8 cellular contexts compared by ENCODE assay signal in the genomic region with DNA sequence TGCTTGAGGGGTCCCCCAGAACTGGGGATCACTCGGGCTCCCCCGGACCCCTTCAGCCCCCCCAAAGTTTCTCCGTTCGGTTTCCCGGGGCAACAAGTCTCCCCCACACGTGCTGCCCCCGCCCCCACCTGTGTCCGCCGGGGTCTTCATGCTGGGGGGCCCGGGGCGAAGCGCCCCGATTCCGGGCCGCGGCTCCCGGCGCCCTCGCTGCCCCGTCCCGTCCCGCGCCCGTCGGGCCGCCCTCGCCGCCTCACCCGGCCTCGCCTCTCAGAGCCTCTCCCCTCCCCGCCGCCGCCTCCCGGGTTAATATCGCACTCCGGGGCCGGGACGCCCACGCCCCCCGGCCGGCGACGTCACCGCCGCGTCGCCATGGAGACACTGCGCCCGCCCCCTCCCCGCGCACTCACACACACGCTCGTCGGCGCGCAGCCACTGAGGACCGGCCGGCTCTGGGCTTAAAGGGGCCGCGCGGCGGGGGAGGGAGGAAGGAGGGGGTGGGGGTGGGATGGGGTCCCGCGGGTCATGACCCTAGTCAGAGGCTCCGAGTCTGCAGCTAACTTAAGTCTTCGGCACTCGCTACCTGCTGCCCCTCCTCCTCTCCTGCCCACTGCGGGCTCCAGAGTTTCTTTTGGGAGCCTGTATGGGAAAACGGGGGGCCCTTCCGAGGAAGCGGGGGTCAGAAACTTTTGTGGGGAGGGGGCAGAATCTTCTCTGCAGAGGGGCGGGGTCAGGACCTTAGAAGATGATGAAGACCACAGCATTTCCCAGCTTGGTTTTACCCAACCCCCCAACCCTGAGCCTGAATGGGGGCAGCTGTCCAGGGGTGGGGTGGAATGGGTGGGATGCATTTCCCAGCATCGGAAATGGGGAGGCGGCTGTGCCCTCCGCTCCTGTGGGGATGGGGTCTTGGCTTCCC. TPM values are rescaled to one million over a fixed set of nuclear protein-coding genes. Genes with fewer than 3 reads are reported as not detected.
DNase-seq lines count a peak whose midpoint lies in the region; ATAC-seq and TF ChIP-seq lines count a peak whose summit lies in the region.

A gene (minus strand): TSS at position 279 of the 916 bp plus-strand sequence. CDS start 129 bp downstream, at position 150.

- H3K4me3 ChIP-seq in HEK293 (ENCODE audit: low read depth, low read length) (peak within 1 kb of the TSS; percentile 83), heart left ventricle (peak within 1 kb of the TSS; percentile 74 to 100 (median 94))

- no peaks in the 10 kb centered on the region for H3K9me3 Mint-ChIP-seq in type B pancreatic cell

- POLR2A ChIA-PET in HEK293 (lab: Yijun Ruan, JAX): interaction anchor here (0.6 to 2.3 kb wide), 5 partner anchors 9 to 24 kb away, joined by 4 to 15 read pairs (median 10); a partner anchor contains a TSS

- H3K27me3 Mint-ChIP-seq in type B pancreatic cell: no peaks in the 10 kb centered on the region

- peak; percentile 98 to 100 for TF ChIP-seq POLR2A in heart left ventricle (IDR thresholded peaks at IDR 0.05)

- peaks cover 3% of the 10 kb centered on the region for H3K36me3 Mint-ChIP-seq in type B pancreatic cell

- CTCF ChIA-PET in HEK293 (lab: Yijun Ruan, JAX): interaction anchor here (0.9 to 4.9 kb wide), 3 partner anchors 9 to 24 kb away, joined by 3 to 23 read pairs (median 14); no protein-coding TSS in a partner anchor

- peak within 1 kb of the TSS; percentile 90 for H3K4me3 Mint-ChIP-seq in type B pancreatic cell

- H3K4me1 ChIP-seq in HEK293 (ENCODE audit: control insufficient read depth, insufficient read depth, low read length) (peaks cover 34% of the 10 kb centered on the region), heart left ventricle (peaks cover 10 to 53% (median 39%) of the 10 kb centered on the region in 12 donors)

- no peaks in the 10 kb centered on the region for H3K9me3 ChIP-seq in HEK293 (ENCODE audit: control insufficient read depth, insufficient read depth, low read depth, low read length)
- H3K9me3 ChIP-seq in heart left ventricle: no peaks in the 10 kb centered on the region

- WGBS in adipose tissue, 3 donors: 0 to 1% (median 0%) methylated on average over 43 to 75 of the region's 75 CpGs
- WGBS in heart left ventricle, 4 donors: 0 to 1% (median 1%) methylated on average over 23 to 75 of the region's 75 CpGs

- peak; percentile 64 to 84 (median 80) for ATAC-seq in heart left ventricle

- intact Hi-C loops in heart left ventricle (cut with DNase I): loop anchor here in 5 of 10 donors (1.0 to 2.0 kb wide), 5 partner anchors 13 to 29 kb away; a partner anchor contains a TSS
- intact Hi-C loops in posterior vena cava (cut with DNase I): no loop called here

- TF ChIP-seq CTCF in HEK293 (tag by site-specific recombination; IDR thresholded peaks at IDR 0.05) (no peak), heart left ventricle (IDR thresholded peaks at IDR 0.05) (no peak), type B pancreatic cell (conservative IDR thresholded peaks at IDR 0.05) (no peak)

- H3K4me1 Mint-ChIP-seq in type B pancreatic cell (ENCODE audit: unreplicated experiment): peaks cover 22% of the 10 kb centered on the region

- H3K27me3 ChIP-seq in heart left ventricle: no peaks in the 10 kb centered on the region

- peak; percentile 90 for DNase-seq in ELF-1 (ENCODE audit: low read depth, low spot score)
- peak; percentile 76 for DNase-seq in NCI-H1105 (lab: John Stamatoyannopoulos, UW)
- peak; percentile 89 to 94 (median 91) for DNase-seq in T-helper 1 cell
- DNase-seq in heart left ventricle: peak; percentile 94 to 98 (median 96)
- DNase-seq in posterior vena cava (ENCODE audit: low spot score): peak; percentile 98
- peak; percentile 95 for DNase-seq in type B pancreatic cell (ENCODE audit: extremely low spot score, unreplicated experiment)

- peak within 1 kb of the TSS; percentile 99 for H3K27ac ChIP-seq in HEK293 (ENCODE audit: extremely low read depth, low read depth, low read length)
- H3K27ac ChIP-seq in adipose tissue (ENCODE audit: low read depth, low read length): peak within 1 kb of the TSS; percentile 91
- peak within 1 kb of the TSS; percentile 94 to 100 (median 99) for H3K27ac ChIP-seq in heart left ventricle

- H3K27ac Mint-ChIP-seq in type B pancreatic cell: peak within 1 kb of the TSS; percentile 93

- H3K36me3 ChIP-seq in HEK293 (ENCODE audit: control insufficient read depth in 2 of 2, insufficient read depth in 1 of 2, low read length in 2 of 2) (peaks cover 3 to 6% of the 10 kb centered on the region in 2 experiments; a peak in 2 of 3 replicates), heart left ventricle (peaks cover 0 to 4% (median 0%) of the 10 kb centered on the region in 9 donors)

TF ChIP-seq in HEK293, 187 proteins besides CTCF, POLR2A, EP300 and RAD21 (continues in another document):
- TF ChIP-seq ZNF561 (tag by site-specific recombination; IDR thresholded peaks at IDR 0.05; ENCODE audit: borderline replicate concordance) (peak; percentile 65; the same call in 1 of the 2 replicates), ZBTB8A (tag by site-specific recombination; IDR thresholded peaks at IDR 0.05) (peak; percentile 75), ZNF473 (tag by site-specific recombination; IDR thresholded peaks at IDR 0.05) (no peak), EGR2 (tag by site-specific recombination; IDR thresholded peaks at IDR 0.05; ENCODE audit: low read depth) (peak; percentile 75), ZNF350 (tag by site-specific recombination; IDR thresholded peaks at IDR 0.05) (no peak), ZNF155 (tag by site-specific recombination; IDR thresholded peaks at IDR 0.05) (no peak), ZNF555 (tag by site-specific recombination; conservative IDR thresholded peaks at IDR 0.05) (no peak), ZBTB17 (tag by site-specific recombination; IDR thresholded peaks at IDR 0.05) (no peak), KLF1 (tag by site-specific recombination; IDR thresholded peaks at IDR 0.05) (peak; percentile 65; the same call in 1 of the 2 replicates), ZFP37 (tag by site-specific recombination; IDR thresholded peaks at IDR 0.05) (peak; percentile 10; the same call in 1 of the 2 replicates), TRIM28 (IDR thresholded peaks at IDR 0.05; ENCODE audit: borderline replicate concordance, low read length) (no peak), ZNF660 (tag by site-specific recombination; IDR thresholded peaks at IDR 0.05) (peak; percentile 74), ZNF433 (tag by site-specific recombination; IDR thresholded peaks at IDR 0.05; ENCODE audit: low read depth) (no peak), ZBTB7A (tag by site-specific recombination; IDR thresholded peaks at IDR 0.05; ENCODE audit: low read depth) (0 out of 2 replicates have a peak, but pooled peaks have one; percentile 45), YY2 (tag by site-specific recombination; IDR thresholded peaks at IDR 0.05) (0 out of 2 replicates have a peak, but pooled peaks have one; percentile 7), GLIS1 (tag by site-specific recombination; IDR thresholded peaks at IDR 0.05) (peak; percentile 76)
- TF ChIP-seq, protein P1, sequence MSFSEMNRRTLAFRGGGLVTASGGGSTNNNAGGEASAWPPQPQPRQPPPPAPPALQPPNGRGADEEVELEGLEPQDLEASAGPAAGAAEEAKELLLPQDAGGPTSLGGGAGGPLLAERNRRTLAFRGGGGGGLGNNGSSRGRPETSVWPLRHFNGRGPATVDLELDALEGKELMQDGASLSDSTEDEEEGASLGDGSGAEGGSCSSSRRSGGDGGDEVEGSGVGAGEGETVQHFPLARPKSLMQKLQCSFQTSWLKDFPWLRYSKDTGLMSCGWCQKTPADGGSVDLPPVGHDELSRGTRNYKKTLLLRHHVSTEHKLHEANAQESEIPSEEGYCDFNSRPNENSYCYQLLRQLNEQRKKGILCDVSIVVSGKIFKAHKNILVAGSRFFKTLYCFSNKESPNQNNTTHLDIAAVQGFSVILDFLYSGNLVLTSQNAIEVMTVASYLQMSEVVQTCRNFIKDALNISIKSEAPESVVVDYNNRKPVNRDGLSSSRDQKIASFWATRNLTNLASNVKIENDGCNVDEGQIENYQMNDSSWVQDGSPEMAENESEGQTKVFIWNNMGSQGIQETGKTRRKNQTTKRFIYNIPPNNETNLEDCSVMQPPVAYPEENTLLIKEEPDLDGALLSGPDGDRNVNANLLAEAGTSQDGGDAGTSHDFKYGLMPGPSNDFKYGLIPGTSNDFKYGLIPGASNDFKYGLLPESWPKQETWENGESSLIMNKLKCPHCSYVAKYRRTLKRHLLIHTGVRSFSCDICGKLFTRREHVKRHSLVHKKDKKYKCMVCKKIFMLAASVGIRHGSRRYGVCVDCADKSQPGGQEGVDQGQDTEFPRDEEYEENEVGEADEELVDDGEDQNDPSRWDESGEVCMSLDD (tag by site-specific recombination; IDR thresholded peaks at IDR 0.05): peak; percentile 56
- TF ChIP-seq, protein P2, sequence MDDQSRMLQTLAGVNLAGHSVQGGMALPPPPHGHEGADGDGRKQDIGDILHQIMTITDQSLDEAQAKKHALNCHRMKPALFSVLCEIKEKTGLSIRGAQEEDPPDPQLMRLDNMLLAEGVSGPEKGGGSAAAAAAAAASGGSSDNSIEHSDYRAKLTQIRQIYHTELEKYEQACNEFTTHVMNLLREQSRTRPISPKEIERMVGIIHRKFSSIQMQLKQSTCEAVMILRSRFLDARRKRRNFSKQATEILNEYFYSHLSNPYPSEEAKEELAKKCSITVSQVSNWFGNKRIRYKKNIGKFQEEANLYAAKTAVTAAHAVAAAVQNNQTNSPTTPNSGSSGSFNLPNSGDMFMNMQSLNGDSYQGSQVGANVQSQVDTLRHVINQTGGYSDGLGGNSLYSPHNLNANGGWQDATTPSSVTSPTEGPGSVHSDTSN (CRISPR knock-in tag; IDR thresholded peaks at IDR 0.05): peak; percentile 70; the same call in 1 of the 2 replicates
- TF ChIP-seq, protein P3, sequence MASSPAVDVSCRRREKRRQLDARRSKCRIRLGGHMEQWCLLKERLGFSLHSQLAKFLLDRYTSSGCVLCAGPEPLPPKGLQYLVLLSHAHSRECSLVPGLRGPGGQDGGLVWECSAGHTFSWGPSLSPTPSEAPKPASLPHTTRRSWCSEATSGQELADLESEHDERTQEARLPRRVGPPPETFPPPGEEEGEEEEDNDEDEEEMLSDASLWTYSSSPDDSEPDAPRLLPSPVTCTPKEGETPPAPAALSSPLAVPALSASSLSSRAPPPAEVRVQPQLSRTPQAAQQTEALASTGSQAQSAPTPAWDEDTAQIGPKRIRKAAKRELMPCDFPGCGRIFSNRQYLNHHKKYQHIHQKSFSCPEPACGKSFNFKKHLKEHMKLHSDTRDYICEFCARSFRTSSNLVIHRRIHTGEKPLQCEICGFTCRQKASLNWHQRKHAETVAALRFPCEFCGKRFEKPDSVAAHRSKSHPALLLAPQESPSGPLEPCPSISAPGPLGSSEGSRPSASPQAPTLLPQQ (tag by site-specific recombination; IDR thresholded peaks at IDR 0.05): peak; percentile 22; the same call in 1 of the 2 replicates

RNA-seq across cellular contexts. Expression of the gene that starts here (rescaled TPM):
- polyA plus RNA-seq in adipose tissue (10 to 100 TPM; 16.5 to 64.6 (median 33.4) TPM), heart left ventricle (10 to 100 TPM; 31.9 to 45.4 TPM)
- total RNA-seq in heart left ventricle (10 to 100 TPM; 26.1 to 49.7 (median 35.5) TPM), posterior vena cava (10 to 100 TPM; 47.9 to 54.5 TPM), type B pancreatic cell (ENCODE audit: low replicate concordance) (54.9 and 78.9 TPM in 2 replicates)

Comparison
In these comparisons a context has a peak if more than half of its experiments do, and no peak if none do; other contexts are left out.
1. Peak in every context shown above with its lines: DNase-seq, ATAC-seq, H3K4me3 ChIP-seq and H3K27ac ChIP-seq.